8 cellular contexts compared by ENCODE assay signal in genomic region chr18:13500891-13501887, GRCh38.
A peak's percentile ranks its signal among the peaks of the same experiment; 100 is the strongest.
DNase-seq lines count a peak whose midpoint lies in the region; ATAC-seq and TF ChIP-seq lines count a peak whose summit lies in the region.

No MANE protein-coding gene starts in this region.

- H3K9me3 Mint-ChIP-seq in activated T-helper 17 cell treated with anti-CD3 and anti-CD28 coated beads, Interleukin-2, amount 50 U/mL, for 72 hours = no peaks in the 10 kb centered on the region
- H3K9me3 Mint-ChIP-seq in stimulated activated memory B cell treated with anti-CD40 and anti-IgM and Interleukin-4, amounts not matched to agents 10 μg/mL and 1 μg/mL and 100 μg/mL, for 72 hours = peaks cover 12% of the 10 kb centered on the region

- H3K4me3 Mint-ChIP-seq in activated T-helper 17 cell treated with anti-CD3 and anti-CD28 coated beads, Interleukin-2, amount 50 U/mL, for 72 hours = peak overlapping the region; percentile 63
- H3K4me3 Mint-ChIP-seq in stimulated activated memory B cell treated with anti-CD40 and anti-IgM and Interleukin-4, amounts not matched to agents 10 μg/mL and 1 μg/mL and 100 μg/mL, for 72 hours = peak overlapping the region; percentile 14

- no peak for TF ChIP-seq POLR2A in erythroblast (IDR thresholded peaks at IDR 0.05; ENCODE audit: low read length)

- peak overlapping the region; percentile 58 for H3K27ac Mint-ChIP-seq in activated T-helper 17 cell treated with anti-CD3 and anti-CD28 coated beads, Interleukin-2, amount 50 U/mL, for 72 hours
- H3K27ac Mint-ChIP-seq in stimulated activated memory B cell treated with anti-CD40 and anti-IgM and Interleukin-4, amounts not matched to agents 10 μg/mL and 1 μg/mL and 100 μg/mL, for 72 hours = peak overlapping the region; percentile 39

- peak; percentile 23 for DNase-seq in DMS53 (lab: John Stamatoyannopoulos, UW)
- DNase-seq in DMS53 treated with DMSO at 0.1 percent for 48 hours (lab: John Stamatoyannopoulos, UW; ENCODE audit: unreplicated experiment) = no peak
- DNase-seq in hypothalamus (lab: John Stamatoyannopoulos, UW) = peak in 27 of 51 donors; percentile 4 to 67 (median 34)
- no peak for DNase-seq in SIG-M5 (lab: John Stamatoyannopoulos, UW)
- DNase-seq in erythroblast (lab: John Stamatoyannopoulos, UW) = no peak

- H3K36me3 Mint-ChIP-seq in activated T-helper 17 cell treated with anti-CD3 and anti-CD28 coated beads, Interleukin-2, amount 50 U/mL, for 72 hours (ENCODE audit: low read depth) = peaks cover 53% of the 10 kb centered on the region
- H3K36me3 Mint-ChIP-seq in stimulated activated memory B cell treated with anti-CD40 and anti-IgM and Interleukin-4, amounts not matched to agents 10 μg/mL and 1 μg/mL and 100 μg/mL, for 72 hours = peaks cover 13% of the 10 kb centered on the region

- ATAC-seq in activated T-helper 17 cell treated with anti-CD3 and anti-CD28 coated beads, Interleukin-2, amount 50 U/mL, for 72 hours (replicated peaks) = no peak
- ATAC-seq in stimulated activated memory B cell treated with anti-CD40 and anti-IgM and Interleukin-4, amounts not matched to agents 10 μg/mL and 1 μg/mL and 100 μg/mL, for 72 hours = no peak
- no peak for ATAC-seq in GM18909 (IDR thresholded peaks at IDR 0.05; ENCODE audit: poor library complexity, unreplicated experiment)

- no peaks in the 10 kb centered on the region for H3K27me3 Mint-ChIP-seq in activated T-helper 17 cell treated with anti-CD3 and anti-CD28 coated beads, Interleukin-2, amount 50 U/mL, for 72 hours
- H3K27me3 Mint-ChIP-seq in stimulated activated memory B cell treated with anti-CD40 and anti-IgM and Interleukin-4, amounts not matched to agents 10 μg/mL and 1 μg/mL and 100 μg/mL, for 72 hours = peaks cover 18% of the 10 kb centered on the region

- peaks cover 14% of the 10 kb centered on the region for H3K4me1 Mint-ChIP-seq in activated T-helper 17 cell treated with anti-CD3 and anti-CD28 coated beads, Interleukin-2, amount 50 U/mL, for 72 hours
- H3K4me1 Mint-ChIP-seq in stimulated activated memory B cell treated with anti-CD40 and anti-IgM and Interleukin-4, amounts not matched to agents 10 μg/mL and 1 μg/mL and 100 μg/mL, for 72 hours = peaks cover 27% of the 10 kb centered on the region

Comparison
In these comparisons a context has a peak if more than half of its experiments do, and no peak if none do; other contexts are left out.
1. DNase-seq: peak in DMS53 (single experiment) and hypothalamus (27 of 51); none in DMS53 treated with DMSO at 0.1 percent for 48 hours (single experiment), SIG-M5 (single experiment) and erythroblast (0 of 2).